In genomic region chr16:48347191-48347860, GRCh38 we compare ENCODE assay signal across 19 cellular contexts. TPM values are rescaled to one million over a fixed set of nuclear protein-coding genes. Genes with fewer than 3 reads are reported as not detected.
DNase-seq lines count a peak whose midpoint lies in the region; ATAC-seq and TF ChIP-seq lines count a peak whose summit lies in the region.
"Had no signal": no experiment of that assay in that cellular context is flagged by ENCODE, and none has a peak within 500 bp of the region (broad histone marks: within the 10 kb centered on the region; RNA-seq: fewer than 3 reads in every experiment).

No MANE protein-coding gene starts in this region.

- intact Hi-C loops in lower lobe of right lung (cut with DNase I): no loop called here
- intact Hi-C loops in lower leg skin (cut with DNase I; ENCODE audit: low total_unique reads): no loop called here

- peaks cover 26% of the 10 kb centered on the region for H3K4me1 Mint-ChIP-seq in brain
- H3K4me1 Mint-ChIP-seq in activated CD4-positive, alpha-beta memory T cell treated with anti-CD3 and anti-CD28 coated beads, Interleukin-2, amount 10 ng/mL, durations not matched to agents 7 days and 5 days: no peaks in the 10 kb centered on the region
- H3K4me1 Mint-ChIP-seq: nephron had no signal

- H3K27ac Mint-ChIP-seq in brain: peak overlapping the region in 4 of 5 experiments; percentile 84 to 96 (median 93)
- H3K27ac Mint-ChIP-seq in activated CD4-positive, alpha-beta memory T cell treated with anti-CD3 and anti-CD28 coated beads, Interleukin-2, amount 10 ng/mL, durations not matched to agents 7 days and 5 days: no peak overlapping the region

- DNase-seq in DMS 273 (lab: John Stamatoyannopoulos, UW; ENCODE audit: unreplicated experiment): peak; percentile 24
- no peak for DNase-seq in DMS 273 treated with DMSO at 0.1 percent for 48 hours (lab: John Stamatoyannopoulos, UW)
- peak; percentile 51 for DNase-seq in KBM-7
- DNase-seq in lower lobe of right lung: no peak
- no peak for DNase-seq in activated CD4-positive, alpha-beta memory T cell treated with anti-CD3 and anti-CD28 coated beads, Interleukin-2, amount 10 ng/mL, durations not matched to agents 7 days and 5 days
- no peak for DNase-seq in middle frontal gyrus (ENCODE audit: extremely low spot score, low spot score)
- DNase-seq in lower leg skin (ENCODE audit: low spot score in 2 of 2): no peak
- DNase-seq: 8988T; activated CD4-positive, CD25-positive, alpha-beta regulatory T cell; activated CD8-positive, alpha-beta memory T cell treated with anti-CD3 and anti-CD28 coated beads for 24 hours; amniotic stem cell; mesendoderm; NCI-H187 treated with DMSO at 0.1 percent for 48 hours; NCI-H510A; SHP77 treated with DMSO at 0.1 percent for 48 hours had no signal

- no peaks in the 10 kb centered on the region for H3K27me3 ChIP-seq in lower lobe of right lung (ENCODE audit: low read depth)
- H3K27me3 ChIP-seq: BLaER1 treated with 17β-estradiol and CSF1 and Interleukin-3, amounts not matched to agents 10 nM and 100 nM had no signal

- in situ Hi-C loops in KBM-7 (cut with MboI; ENCODE audit: low pct_unique_long_range_greater_than_20kb, low sequenced_read_pairs): no loop called here

- H3K9me3 ChIP-seq in lower lobe of right lung: no peaks in the 10 kb centered on the region
- H3K9me3 ChIP-seq: BLaER1 treated with 17β-estradiol and CSF1 and Interleukin-3, amounts not matched to agents 10 nM and 100 nM; thoracic aorta had no signal

- ATAC-seq in lower lobe of right lung: peak; percentile 49 to 60

- no peaks in the 10 kb centered on the region for H3K27me3 Mint-ChIP-seq in brain
- no peaks in the 10 kb centered on the region for H3K27me3 Mint-ChIP-seq in activated CD4-positive, alpha-beta memory T cell treated with anti-CD3 and anti-CD28 coated beads, Interleukin-2, amount 10 ng/mL, durations not matched to agents 7 days and 5 days

- H3K27ac ChIP-seq in lower lobe of right lung: no peak overlapping the region
- H3K27ac ChIP-seq: BLaER1 treated with 17β-estradiol and CSF1 and Interleukin-3, amounts not matched to agents 10 nM and 100 nM; thoracic aorta had no signal

- 94% methylated on average over 20 of the region's 20 CpGs for WGBS in lower leg skin, 2 donors

- H3K4me1 ChIP-seq in lower lobe of right lung: no peaks in the 10 kb centered on the region
- H3K4me1 ChIP-seq: BLaER1 treated with 17β-estradiol and CSF1 and Interleukin-3, amounts not matched to agents 10 nM and 100 nM had no signal

- no peak for TF ChIP-seq POLR2A in lower leg skin (IDR thresholded peaks at IDR 0.05)

- no peak overlapping the region for H3K4me3 Mint-ChIP-seq in brain
- no peak overlapping the region for H3K4me3 Mint-ChIP-seq in activated CD4-positive, alpha-beta memory T cell treated with anti-CD3 and anti-CD28 coated beads, Interleukin-2, amount 10 ng/mL, durations not matched to agents 7 days and 5 days
- H3K4me3 Mint-ChIP-seq: nephron had no signal

- H3K4me3 ChIP-seq in lower lobe of right lung (no peak overlapping the region), lower leg skin (ENCODE audit: low read depth, poor library complexity, severe bottlenecking) (no peak overlapping the region)
- H3K4me3 ChIP-seq: BLaER1 treated with 17β-estradiol and CSF1 and Interleukin-3, amounts not matched to agents 10 nM and 100 nM; thoracic aorta had no signal

- TF ChIP-seq CTCF in brain (conservative IDR thresholded peaks at IDR 0.05) (no peak), lower lobe of right lung (IDR thresholded peaks at IDR 0.05) (no peak), lower leg skin (IDR thresholded peaks at IDR 0.05) (no peak)

- POLR2A ChIA-PET in activated CD4-positive, alpha-beta memory T cell treated with anti-CD3 and anti-CD28 coated beads, Interleukin-2, amount 10 ng/mL, durations not matched to agents 7 days and 5 days (lab: Charles Lee): no interaction called here

- H3K36me3 Mint-ChIP-seq in brain: peaks cover 87% of the 10 kb centered on the region
- peaks cover 40% of the 10 kb centered on the region for H3K36me3 Mint-ChIP-seq in activated CD4-positive, alpha-beta memory T cell treated with anti-CD3 and anti-CD28 coated beads, Interleukin-2, amount 10 ng/mL, durations not matched to agents 7 days and 5 days (ENCODE audit: low read depth)

- CTCF ChIA-PET in activated CD4-positive, alpha-beta memory T cell treated with anti-CD3 and anti-CD28 coated beads, Interleukin-2, amount 10 ng/mL, durations not matched to agents 7 days and 5 days (lab: Charles Lee): interaction anchor here (1.6 to 2.7 kb wide), 2 partner anchors 276 to 283 kb away, joined by 3 to 11 read pairs; no protein-coding TSS in a partner anchor

- peaks cover 82% of the 10 kb centered on the region for H3K36me3 ChIP-seq in lower lobe of right lung

- no peaks in the 10 kb centered on the region for H3K9me3 Mint-ChIP-seq in brain
- no peaks in the 10 kb centered on the region for H3K9me3 Mint-ChIP-seq in activated CD4-positive, alpha-beta memory T cell treated with anti-CD3 and anti-CD28 coated beads, Interleukin-2, amount 10 ng/mL, durations not matched to agents 7 days and 5 days
- H3K9me3 Mint-ChIP-seq: nephron had no signal

RNA-seq across cellular contexts. Expression of gene SIAH1, which starts 37.9 kb away (rescaled TPM):
- 22.3 TPM for polyA plus RNA-seq in brain (ENCODE audit: insufficient read depth, low read depth, low replicate concordance)
- total RNA-seq in lower lobe of right lung: 24.4 TPM
- 10 to 100 TPM; 16.1 to 16.5 TPM for total RNA-seq in activated CD4-positive, alpha-beta memory T cell treated with anti-CD3 and anti-CD28 coated beads, Interleukin-2, amount 10 ng/mL, durations not matched to agents 7 days and 5 days
- 10 to 100 TPM; 20.6 to 37.6 (median 34.4) TPM for total RNA-seq in lower leg skin

Comparison
In these comparisons a context has a peak if more than half of its experiments do, and no peak if none do; other contexts are left out.
1. DNase-seq: peak in DMS 273 (single experiment) and KBM-7 (single experiment); none in DMS 273 treated with DMSO at 0.1 percent for 48 hours (single experiment), lower lobe of right lung (single experiment), activated CD4-positive, alpha-beta memory T cell treated with anti-CD3 and anti-CD28 coated beads, Interleukin-2, amount 10 ng/mL, durations not matched to agents 7 days and 5 days (single experiment), middle frontal gyrus (single experiment) and lower leg skin (0 of 2).